32 cellular contexts compared by ENCODE assay signal in the genomic region with DNA sequence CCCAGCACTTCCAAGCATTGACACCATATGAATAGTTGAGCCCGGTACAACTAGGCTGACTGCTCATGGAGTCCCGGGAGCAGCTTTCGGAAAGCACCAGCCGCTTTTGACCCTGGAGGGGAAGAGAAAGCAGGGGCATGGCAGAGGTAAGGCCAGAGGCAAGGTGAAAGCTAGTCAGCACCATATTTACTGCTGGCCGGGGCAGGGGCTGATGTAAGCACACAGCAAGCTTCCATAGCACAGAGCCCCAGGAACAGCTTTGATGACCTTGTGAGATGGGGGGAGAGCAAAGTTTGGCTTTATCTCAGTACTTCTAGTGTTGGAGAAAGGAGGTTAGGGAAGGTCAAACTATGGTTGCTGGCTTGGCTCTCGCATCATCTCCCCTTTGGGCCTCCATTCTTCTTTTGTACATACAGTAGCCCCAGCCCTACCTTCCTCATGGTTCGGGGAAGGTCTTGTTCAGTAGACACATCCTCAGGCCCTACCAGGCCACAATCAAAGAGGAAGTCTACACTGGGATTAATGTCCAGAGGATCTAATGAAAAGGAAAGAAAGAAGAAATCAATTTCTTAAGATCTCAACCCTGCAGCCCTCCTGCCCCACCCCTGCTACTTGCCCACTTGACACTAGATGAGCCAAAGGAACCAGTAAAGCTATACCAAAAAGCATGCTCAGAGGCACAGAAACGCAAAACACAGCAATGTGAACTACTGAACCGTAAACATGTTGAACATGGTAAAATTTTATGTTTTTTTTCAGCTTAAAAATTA. TPM values are rescaled to one million over a fixed set of nuclear protein-coding genes. Genes with fewer than 3 reads are reported as not detected.
"Had no signal": no experiment of that assay in that cellular context is flagged by ENCODE, and none has a peak within 500 bp of the region (broad histone marks: within the 10 kb centered on the region; RNA-seq: fewer than 3 reads in every experiment).

No MANE protein-coding gene starts in this region.

- H3K9me3 ChIP-seq: esophagus squamous epithelium, gastrocnemius medialis, heart right ventricle, left lung, lower lobe of right lung, mucosa of descending colon had no signal

- H3K4me1 Mint-ChIP-seq: endodermal cell, mesothelial cell of epicardium, naive B cell had no signal

- H3K4me3 ChIP-seq: coronary artery, dorsolateral prefrontal cortex, esophagus squamous epithelium, gastrocnemius medialis, heart right ventricle, left lung, lower lobe of right lung, mucosa of descending colon had no signal

- FAIRE-seq: colon, endometrium, islet of Langerhans, keratinocyte had no signal

- H3K4me1 ChIP-seq: gastrocnemius medialis, heart right ventricle, left lung, lower lobe of right lung had no signal

- H3K9me3 Mint-ChIP-seq: effector memory CD8-positive, alpha-beta T cell had no signal

- H3K27ac ChIP-seq: coronary artery, dorsolateral prefrontal cortex, epithelial cell of prostate, gastrocnemius medialis, heart right ventricle, left lung, lower lobe of right lung had no signal

- H3K4me3 Mint-ChIP-seq: effector memory CD8-positive, alpha-beta T cell; endodermal cell; mesothelial cell of epicardium; naive B cell had no signal

- H3K27ac Mint-ChIP-seq: effector memory CD8-positive, alpha-beta T cell; endodermal cell; mesothelial cell of epicardium had no signal

- DNase-seq: dermis blood vessel endothelial cell; dorsolateral prefrontal cortex; effector CD4-positive, alpha-beta T cell; effector memory CD8-positive, alpha-beta T cell; endodermal cell; esophagus squamous epithelium; foreskin fibroblast; foreskin melanocyte; gastrocnemius medialis; glutamatergic neuron; head of caudate nucleus; heart right ventricle; hippocampal formation; left cardiac atrium; left lung; left ventricle myocardium superior; lower lobe of right lung; mesenchymal stem cell; mucosa of descending colon; naive B cell had no signal

- ATAC-seq: effector memory CD8-positive, alpha-beta T cell; gastrocnemius medialis; heart right ventricle; left cardiac atrium; left lung; left ventricle myocardium superior; lower lobe of right lung had no signal

- H3K27me3 ChIP-seq: esophagus squamous epithelium, gastrocnemius medialis, heart right ventricle, left lung had no signal

- H3K27me3 Mint-ChIP-seq: effector memory CD8-positive, alpha-beta T cell; naive B cell had no signal

RNA-seq across cellular contexts. Expression of a gene that starts 21.5 kb away (rescaled TPM):
- total RNA-seq: dermis blood vessel endothelial cell, glomerular endothelial cell, heart right ventricle, kidney epithelial cell, left cardiac atrium, left ventricle myocardium superior, lung microvascular endothelial cell, mesenteric fat pad, mesothelial cell of epicardium, myocyte had no signal
- polyA plus RNA-seq: heart right ventricle, keratinocyte had no signal
